Comparison of ENCODE assay signal across 19 cellular contexts in the genomic region with DNA sequence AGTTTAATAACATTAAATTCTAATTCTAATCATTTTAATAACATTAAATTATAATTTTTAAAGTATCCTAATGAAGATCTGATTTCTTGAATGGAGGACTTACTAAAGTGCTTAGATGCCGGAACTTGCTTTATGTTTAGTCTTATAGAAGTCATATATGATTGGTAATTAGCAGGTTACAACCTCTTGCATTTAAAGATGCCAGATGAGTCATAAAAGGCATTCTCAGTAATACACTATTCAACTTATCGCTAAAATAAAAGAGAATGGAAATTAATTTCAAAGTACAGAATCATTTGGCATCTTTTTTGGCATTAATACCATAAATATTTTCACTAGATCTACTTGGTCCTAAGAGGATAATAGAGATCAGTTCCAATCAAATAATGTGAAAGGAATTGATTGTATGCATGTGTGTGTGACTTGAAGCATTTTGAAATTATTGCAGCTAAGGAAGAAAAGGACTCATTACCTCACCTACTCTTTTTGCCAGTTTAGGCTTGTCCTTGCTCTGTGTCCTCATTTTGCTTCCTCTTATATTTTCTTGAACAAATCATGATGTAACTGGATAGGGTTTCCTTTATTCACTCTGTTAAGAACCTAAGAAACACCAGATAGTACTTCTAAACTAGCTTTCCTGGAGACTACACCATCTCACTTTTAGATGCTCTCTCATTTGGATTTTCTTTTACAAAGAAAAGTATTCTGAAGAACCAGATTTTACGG. TPM values are rescaled to one million over a fixed set of nuclear protein-coding genes. Genes with fewer than 3 reads are reported as not detected.
DNase-seq lines count a peak whose midpoint lies in the region; ATAC-seq and TF ChIP-seq lines count a peak whose summit lies in the region.
"Had no signal": no experiment of that assay in that cellular context is flagged by ENCODE, and none has a peak within 500 bp of the region (broad histone marks: within the 10 kb centered on the region; RNA-seq: fewer than 3 reads in every experiment).

No MANE protein-coding gene starts in this region.

- TF ChIP-seq CTCF in RWPE2 (IDR thresholded peaks at IDR 0.05; ENCODE audit: poor library complexity, severe bottlenecking), result no peak
- no peak for TF ChIP-seq CTCF in esophagus squamous epithelium (IDR thresholded peaks at IDR 0.05)
- TF ChIP-seq CTCF in type B pancreatic cell (conservative IDR thresholded peaks at IDR 0.05), result no peak
- no peak for TF ChIP-seq CTCF in glutamatergic neuron (IDR thresholded peaks at IDR 0.05; ENCODE audit: partially characterized antibody, unreplicated experiment)

- no peaks in the 10 kb centered on the region for H3K27me3 ChIP-seq in RWPE2 (ENCODE audit: insufficient read depth, poor library complexity, severe bottlenecking)
- H3K27me3 ChIP-seq in esophagus squamous epithelium, result no peaks in the 10 kb centered on the region
- H3K27me3 ChIP-seq: BLaER1 treated with 17β-estradiol and CSF1 and Interleukin-3, amounts not matched to agents 10 nM and 100 nM had no signal

- H3K36me3 ChIP-seq in RWPE2 (ENCODE audit: low read depth), result no peaks in the 10 kb centered on the region
- H3K36me3 ChIP-seq in esophagus squamous epithelium, result no peaks in the 10 kb centered on the region
- H3K36me3 ChIP-seq: BLaER1 treated with 17β-estradiol and CSF1 and Interleukin-3, amounts not matched to agents 10 nM and 100 nM had no signal

- WGBS in esophagus squamous epithelium, 2 donors, result 39 to 58% methylated on average over 3 of the region's 3 CpGs

- peaks cover 7% of the 10 kb centered on the region for H3K4me1 Mint-ChIP-seq in type B pancreatic cell (ENCODE audit: unreplicated experiment)
- peaks cover 2% of the 10 kb centered on the region for H3K4me1 Mint-ChIP-seq in glutamatergic neuron (ENCODE audit: low read depth, unreplicated experiment)
- H3K4me1 Mint-ChIP-seq: activated naive CD4-positive, alpha-beta T cell treated with anti-CD3 and anti-CD28 coated beads, Interleukin-2, amount 10 ng/mL, durations not matched to agents 7 days and 5 days; T-helper 17 cell had no signal

- H3K36me3 Mint-ChIP-seq in type B pancreatic cell (no peaks in the 10 kb centered on the region), glutamatergic neuron (ENCODE audit: unreplicated experiment) (no peaks in the 10 kb centered on the region)
- H3K36me3 Mint-ChIP-seq: activated naive CD4-positive, alpha-beta T cell treated with anti-CD3 and anti-CD28 coated beads, Interleukin-2, amount 10 ng/mL, durations not matched to agents 7 days and 5 days had no signal

- peak; percentile 58 for ATAC-seq in RWPE2 (ENCODE audit: low read depth)
- ATAC-seq: A549; activated CD8-positive, alpha-beta T cell treated with anti-CD3 and anti-CD28 coated beads, Interleukin-2, amount 10 ng/mL, durations not matched to agents 7 days and 5 days; T-helper 17 cell had no signal

- H3K9me3 ChIP-seq in RWPE2 (ENCODE audit: severe bottlenecking), result no peaks in the 10 kb centered on the region
- no peaks in the 10 kb centered on the region for H3K9me3 ChIP-seq in esophagus squamous epithelium
- H3K9me3 ChIP-seq: A549 had no signal

- peak overlapping the region; percentile 35 for H3K27ac ChIP-seq in RWPE2 (ENCODE audit: poor library complexity, severe bottlenecking)
- H3K27ac ChIP-seq in esophagus squamous epithelium, result peak overlapping the region in 3 of 4 donors; percentile 33 to 66 (median 59)
- H3K27ac ChIP-seq: A549 had no signal

- peak overlapping the region; percentile 22 for H3K4me3 Mint-ChIP-seq in type B pancreatic cell
- H3K4me3 Mint-ChIP-seq in glutamatergic neuron (ENCODE audit: unreplicated experiment), result no peak overlapping the region
- H3K4me3 Mint-ChIP-seq: activated CD8-positive, alpha-beta T cell treated with anti-CD3 and anti-CD28 coated beads, Interleukin-2, amount 10 ng/mL, durations not matched to agents 7 days and 5 days; activated naive CD4-positive, alpha-beta T cell treated with anti-CD3 and anti-CD28 coated beads, Interleukin-2, amount 10 ng/mL, durations not matched to agents 7 days and 5 days; activated T-cell treated with anti-CD3 and anti-CD28 coated beads, Interleukin-2, amount 50 U/mL, for 24 hours; endodermal cell; T-helper 17 cell had no signal

- no peak overlapping the region for H3K27ac Mint-ChIP-seq in type B pancreatic cell
- H3K27ac Mint-ChIP-seq in glutamatergic neuron (ENCODE audit: unreplicated experiment), result no peak overlapping the region
- H3K27ac Mint-ChIP-seq: activated CD8-positive, alpha-beta T cell treated with anti-CD3 and anti-CD28 coated beads, Interleukin-2, amount 10 ng/mL, durations not matched to agents 7 days and 5 days; activated naive CD4-positive, alpha-beta T cell treated with anti-CD3 and anti-CD28 coated beads, Interleukin-2, amount 10 ng/mL, durations not matched to agents 7 days and 5 days; activated T-cell treated with anti-CD3 and anti-CD28 coated beads, Interleukin-2, amount 50 U/mL, for 24 hours; endodermal cell; T-helper 17 cell had no signal

- DNase-seq in SIG-M5 treated with dmso at 0.1 percent for 504 hours (lab: John Stamatoyannopoulos, UW; ENCODE audit: unreplicated experiment) (peak; percentile 24), SIG-M5 (lab: John Stamatoyannopoulos, UW) (no peak), RWPE2 (ENCODE audit: low spot score) (no peak), esophagus squamous epithelium (lab: John Stamatoyannopoulos, UW) (no peak), type B pancreatic cell (ENCODE audit: extremely low spot score, unreplicated experiment) (no peak), NCI-H2227 (lab: John Stamatoyannopoulos, UW; ENCODE audit: unreplicated experiment) (no peak), EL (no peak), glutamatergic neuron (no peak)
- DNase-seq: activated CD8-positive, alpha-beta T cell treated with anti-CD3 and anti-CD28 coated beads, Interleukin-2, amount 10 ng/mL, durations not matched to agents 7 days and 5 days; activated naive CD4-positive, alpha-beta T cell treated with anti-CD3 and anti-CD28 coated beads, Interleukin-2, amount 10 ng/mL, durations not matched to agents 7 days and 5 days; activated T-cell treated with anti-CD3 and anti-CD28 coated beads, Interleukin-2, amount 50 U/mL, for 24 hours; endodermal cell; MM.1S; NCI-H187; NCI-H446 treated with DMSO at 0.1 percent for 48 hours; stimulated activated CD4-positive, alpha-beta T cell treated with anti-CD3 and anti-CD28 coated beads, Interleukin-4, amount 100 ng/mL, for 24 hours; T-helper 17 cell had no signal

- H3K4me1 ChIP-seq in RWPE2 (ENCODE audit: insufficient read depth, poor library complexity, severe bottlenecking) (peaks cover 32% of the 10 kb centered on the region), esophagus squamous epithelium (peaks cover 8 to 79% (median 18%) of the 10 kb centered on the region in 3 donors)

- H3K9me3 Mint-ChIP-seq in type B pancreatic cell (no peaks in the 10 kb centered on the region), glutamatergic neuron (ENCODE audit: unreplicated experiment) (peaks cover 3% of the 10 kb centered on the region)
- H3K9me3 Mint-ChIP-seq: activated naive CD4-positive, alpha-beta T cell treated with anti-CD3 and anti-CD28 coated beads, Interleukin-2, amount 10 ng/mL, durations not matched to agents 7 days and 5 days; activated T-cell treated with anti-CD3 and anti-CD28 coated beads, Interleukin-2, amount 50 U/mL, for 24 hours; endodermal cell had no signal

- H3K27me3 Mint-ChIP-seq in type B pancreatic cell (peaks cover 34% of the 10 kb centered on the region), glutamatergic neuron (ENCODE audit: unreplicated experiment) (no peaks in the 10 kb centered on the region)
- H3K27me3 Mint-ChIP-seq: T-helper 17 cell had no signal

- H3K4me3 ChIP-seq in RWPE2 (ENCODE audit: severe bottlenecking) (no peak overlapping the region), esophagus squamous epithelium (no peak overlapping the region)
- H3K4me3 ChIP-seq: A549; BLaER1 treated with 17β-estradiol and CSF1 and Interleukin-3, amounts not matched to agents 10 nM and 100 nM had no signal

- TF ChIP-seq POLR2A in esophagus squamous epithelium (IDR thresholded peaks at IDR 0.05), result no peak

- intact Hi-C loops in esophagus squamous epithelium (cut with DNase I), result no loop called here

RNA-seq across cellular contexts. Expression of a gene that starts 2.7 kb away (rescaled TPM):
- total RNA-seq in esophagus squamous epithelium (1 to 10 TPM; 1.3 to 2.1 (median 1.6) TPM), type B pancreatic cell (ENCODE audit: low replicate concordance) (12.2 and 12.8 TPM in 2 replicates), glutamatergic neuron (ENCODE audit: unreplicated experiment) (0.69 TPM)
- total RNA-seq: activated CD8-positive, alpha-beta T cell treated with anti-CD3 and anti-CD28 coated beads, Interleukin-2, amount 10 ng/mL, durations not matched to agents 7 days and 5 days; T-helper 17 cell had no signal
